ENCODE assay signal across 9 cellular contexts in genomic region chr6:93419304-93420162, GRCh38. TPM values are rescaled to one million over a fixed set of nuclear protein-coding genes. Genes with fewer than 3 reads are reported as not detected.
DNase-seq lines count a peak whose midpoint lies in the region; ATAC-seq, FAIRE-seq and TF ChIP-seq lines count a peak whose summit lies in the region.
"Had no signal": no experiment of that assay in that cellular context is flagged by ENCODE, and none has a peak within 500 bp of the region (broad histone marks: within the 10 kb centered on the region; RNA-seq: fewer than 3 reads in every experiment).

Gene EPHA7, minus strand, starts transcription at chr6:93419559. Its CDS starts 218 bp downstream, at chr6:93419341.

- peaks cover 9 to 13% of the 10 kb centered on the region in 2 donors for H3K4me1 ChIP-seq in ascending aorta
- H3K4me1 ChIP-seq in aorta (ENCODE audit: control insufficient read depth in 1 of 2, insufficient read depth in 2 of 2, low read length in 2 of 2): no peaks in the 10 kb centered on the region

- 1% methylated on average over 50 of the region's 50 CpGs for WGBS in aorta, 2 donors

- peak within 1 kb of the TSS; percentile 5; the same call in 1 of the 2 replicates for H3K4me3 ChIP-seq in HL-60 (replicated peaks; ENCODE audit: insufficient read depth, low read length)
- peak within 1 kb of the TSS; percentile 51 to 67 for H3K4me3 ChIP-seq in ascending aorta
- peak within 1 kb of the TSS; percentile 42 to 49 for H3K4me3 ChIP-seq in aorta (ENCODE audit: low read length in 2 of 2)

- H3K27me3 ChIP-seq in HL-60 (ENCODE audit: insufficient read depth, poor library complexity, severe bottlenecking) (peaks cover 54% of the 10 kb centered on the region), ascending aorta (peaks cover 7% of the 10 kb centered on the region), aorta (ENCODE audit: control insufficient read depth in 1 of 2, insufficient read depth in 2 of 2, low read length in 1 of 2) (no peaks in the 10 kb centered on the region)

- peak; percentile 90 for ATAC-seq in GM21390 (IDR thresholded peaks at IDR 0.05; ENCODE audit: unreplicated experiment)
- ATAC-seq in left cardiac atrium: peak; percentile 94 to 97
- peak; percentile 99 for ATAC-seq in omental fat pad (ENCODE audit: low FRiP score)
- peak; percentile 96 for ATAC-seq in aorta (ENCODE audit: low FRiP score)

- intact Hi-C loops in ascending aorta (cut with DNase I): no loop called here
- intact Hi-C loops in left cardiac atrium (cut with DNase I): loop anchor here in 1 of 2 donors (5.0 to 10.0 kb wide), 2 partner anchors 385 to 607 kb away; no protein-coding TSS in a partner anchor
- intact Hi-C loops in aorta (cut with DNase I): no loop called here

- no peaks in the 10 kb centered on the region for H3K36me3 ChIP-seq in ascending aorta
- H3K36me3 ChIP-seq in aorta (ENCODE audit: control insufficient read depth in 1 of 2, insufficient read depth in 2 of 2, low read length in 1 of 2): no peaks in the 10 kb centered on the region

- no peaks in the 10 kb centered on the region for H3K9me3 ChIP-seq in ascending aorta
- no peaks in the 10 kb centered on the region for H3K9me3 ChIP-seq in aorta (ENCODE audit: control insufficient read depth, low read length)

- no peak for TF ChIP-seq CTCF in D721Med (IDR thresholded peaks at IDR 0.05; ENCODE audit: insufficient read depth, missing control alignments)
- no peak for TF ChIP-seq CTCF in HL-60 (IDR thresholded peaks at IDR 0.05; ENCODE audit: insufficient read depth, low read length)
- no peak for TF ChIP-seq CTCF in ascending aorta (IDR thresholded peaks at IDR 0.05)
- TF ChIP-seq CTCF in omental fat pad (IDR thresholded peaks at IDR 0.05): no peak

- H3K27ac ChIP-seq in HL-60 (replicated peaks) (no peak within 1 kb of the TSS), ascending aorta (no peak within 1 kb of the TSS), aorta (ENCODE audit: low read depth in 1 of 2, low read length in 2 of 2) (no peak within 1 kb of the TSS)
- H3K27ac ChIP-seq: VCaP had no signal

- FAIRE-seq in D721Med (lab: Jason Lieb, UNC): no peak

- DNase-seq in D721Med (ENCODE audit: insufficient read length, low spot score): peak; percentile 76
- DNase-seq in HL-60 (ENCODE audit: low read depth in 1 of 2, low spot score in 1 of 2): peak in 1 of 2 experiments; percentile 14
- peak; percentile 83 for DNase-seq in NCI-H82 treated with DMSO at 0.1 percent for 48 hours (lab: John Stamatoyannopoulos, UW; ENCODE audit: unreplicated experiment)
- DNase-seq in ascending aorta (ENCODE audit: low spot score in 2 of 2): peak; percentile 55 to 91
- peak; percentile 91 for DNase-seq in left cardiac atrium
- DNase-seq in omental fat pad (ENCODE audit: low spot score): peak; percentile 50
- DNase-seq in aorta: peak; percentile 87 to 95

RNA-seq across cellular contexts. Expression of gene EPHA7, which starts in this region (rescaled TPM):
- total RNA-seq in ascending aorta (0.43 TPM), left cardiac atrium (1 to 10 TPM; 6.7 to 9.8 TPM), omental fat pad (under 1 TPM in 2 of 4 donors, not detected in 2; 0.12 to 0.95 TPM), aorta (1 to 10 TPM in 1 of 2 donors, under 1 TPM in 1; 0.75 to 2.4 TPM)
- polyA plus RNA-seq in aorta: not detected

Comparison
In these comparisons a context has a peak if more than half of its experiments do, and no peak if none do; other contexts are left out.
1. Peak in DNase-seq and H3K4me3 ChIP-seq in ascending aorta; RNA of the gene not detected or under 1 TPM.
2. Peak in DNase-seq and ATAC-seq in omental fat pad; RNA of the gene not detected or under 1 TPM.
3. H3K4me3 ChIP-seq: peak in every context shown above with its lines; median percentile 59 in ascending aorta; 46 in aorta; 5 in HL-60.